8 cellular contexts compared by ENCODE assay signal in genomic region chr16:15650019-15650697, GRCh38. TPM values are rescaled to one million over a fixed set of nuclear protein-coding genes. Genes with fewer than 3 reads are reported as not detected.
DNase-seq lines count a peak whose midpoint lies in the region; TF ChIP-seq lines count a peak whose summit lies in the region.

Gene NDE1, plus strand, starts transcription at chr16:15650245. Its CDS starts 14,534 bp downstream, at chr16:15664779.

- H3K36me3 ChIP-seq in MM.1S (replicated peaks; ENCODE audit: insufficient read depth, low read length) = no peaks in the 10 kb centered on the region
- no peaks in the 10 kb centered on the region for H3K36me3 ChIP-seq in SK-N-SH (replicated peaks in 1 of 2; ENCODE audit: control insufficient read depth in 1 of 2, insufficient read depth in 2 of 2, low read length in 1 of 2)

- H4K91ac ChIP-seq in H9 (ENCODE audit: insufficient read length, low read depth, low read length) = no peak within 1 kb of the TSS

- H3K4me1 Mint-ChIP-seq in H9 = peaks cover 7 to 9% of the 10 kb centered on the region in 2 experiments; a peak in 3 of 4 replicates
- H3K4me1 Mint-ChIP-seq in activated naive CD4-positive, alpha-beta T cell treated with anti-CD3 and anti-CD28 coated beads, Interleukin-2, amount 10 ng/mL, durations not matched to agents 7 days and 5 days = peaks cover 45% of the 10 kb centered on the region

- POLR2A ChIA-PET in SK-N-SH (lab: Yijun Ruan, JAX) = no interaction called here

- H3K4me3 Mint-ChIP-seq in H9 = peak within 1 kb of the TSS; percentile 98 to 100
- peak within 1 kb of the TSS; percentile 94 for H3K4me3 Mint-ChIP-seq in activated naive CD4-positive, alpha-beta T cell treated with anti-CD3 and anti-CD28 coated beads, Interleukin-2, amount 10 ng/mL, durations not matched to agents 7 days and 5 days

- WGBS in H9 (ENCODE audit: extremely low coverage, insufficient read length, low lambda C conversion rate) = no CpG with 5 or more reads among the region's 71 CpGs
- WGBS in SK-N-SH (ENCODE audit: low lambda C conversion rate) = 3% methylated on average over 13 of the region's 71 CpGs

- H4K8ac ChIP-seq in H9 (replicated peaks; ENCODE audit: insufficient read length, low read depth, low read length) = no peak within 1 kb of the TSS

- peak within 1 kb of the TSS; percentile 76; the same call in 1 of the 2 replicates for H3K14ac ChIP-seq in H9 (ENCODE audit: insufficient read depth, low read length)

- H3K23ac ChIP-seq in H9 (ENCODE audit: insufficient read length, low read depth, low read length) = no peak within 1 kb of the TSS

- H3K27ac ChIP-seq in H9 (ENCODE audit: insufficient read length, low read depth, low read length) (no peak within 1 kb of the TSS), MM.1S (ENCODE audit: low read length) (peak within 1 kb of the TSS; percentile 54; the same call in 1 of the 2 replicates), SK-N-SH (ENCODE audit: low read depth in 2 of 2, low read length in 1 of 2) (peak within 1 kb of the TSS; percentile 67 to 76), substantia nigra (ENCODE audit: low read depth, low read length, poor library complexity, severe bottlenecking) (peak within 1 kb of the TSS; percentile 95)

- H3F3A ChIP-seq in MM.1S (ENCODE audit: insufficient read depth, low read length) (peaks cover 30% of the 10 kb centered on the region), SK-N-SH (replicated peaks; ENCODE audit: insufficient read depth) (peaks cover 15% of the 10 kb centered on the region)

- H2AK5ac ChIP-seq in H9 (ENCODE audit: insufficient read length, low read length) = no peak within 1 kb of the TSS

- no peaks in the 10 kb centered on the region for H3K27me3 Mint-ChIP-seq in H9 (ENCODE audit: low read depth)
- peaks cover 10% of the 10 kb centered on the region for H3K27me3 Mint-ChIP-seq in activated naive CD4-positive, alpha-beta T cell treated with anti-CD3 and anti-CD28 coated beads, Interleukin-2, amount 10 ng/mL, durations not matched to agents 7 days and 5 days

- no peak within 1 kb of the TSS for H2BK20ac ChIP-seq in H9 (ENCODE audit: low read depth, low read length, poor library complexity, severe bottlenecking)

- H2AFZ ChIP-seq in H9 (ENCODE audit: low read length) (peak within 1 kb of the TSS; percentile 27), MM.1S (ENCODE audit: low read length) (peak within 1 kb of the TSS; percentile 93), SK-N-SH (ENCODE audit: low read depth) (peak within 1 kb of the TSS; percentile 96)

- peak within 1 kb of the TSS; percentile 69 for H3K18ac ChIP-seq in H9 (ENCODE audit: insufficient read length, low read depth, low read length)

- H4K5ac ChIP-seq in H9 (ENCODE audit: insufficient read length, low read depth, low read length) = no peak within 1 kb of the TSS

- no peak within 1 kb of the TSS for H3K56ac ChIP-seq in H9 (ENCODE audit: insufficient read length, low read depth, low read length)

- TF ChIP-seq RAD21 in SK-N-SH (IDR thresholded peaks at IDR 0.05; ENCODE audit: low read length) = no peak

- H3K9me3 Mint-ChIP-seq in H9 = 0 out of 5 replicates have a peak, but pooled peaks cover 0 to 2% of the 10 kb centered on the region in 2 experiments
- no peaks in the 10 kb centered on the region for H3K9me3 Mint-ChIP-seq in activated naive CD4-positive, alpha-beta T cell treated with anti-CD3 and anti-CD28 coated beads, Interleukin-2, amount 10 ng/mL, durations not matched to agents 7 days and 5 days

- no peaks in the 10 kb centered on the region for H3K9me3 ChIP-seq in H9 (ENCODE audit: control insufficient read depth, low read depth, low read length)
- H3K9me3 ChIP-seq in MM.1S (replicated peaks; ENCODE audit: insufficient read depth, low read length) = no peaks in the 10 kb centered on the region
- H3K9me3 ChIP-seq in SK-N-SH = no peaks in the 10 kb centered on the region

- peak in 1 of 2 experiments; percentile 10; a peak in 1 of 4 replicates for TF ChIP-seq EP300 in SK-N-SH (IDR thresholded peaks at IDR 0.05; ENCODE audit: borderline replicate concordance in 1 of 2, low read depth in 1 of 2, low read length in 1 of 2)

- H3K9ac ChIP-seq in H9 (ENCODE audit: extremely low read depth, insufficient read length, low read length) = peak within 1 kb of the TSS; percentile 50
- H3K9ac ChIP-seq in MM.1S (ENCODE audit: low read length) = peak within 1 kb of the TSS; percentile 82
- H3K9ac ChIP-seq in SK-N-SH = peak within 1 kb of the TSS; percentile 94

- peak within 1 kb of the TSS; percentile 86 to 97 (median 94) for H3K27ac Mint-ChIP-seq in H9
- peak within 1 kb of the TSS; percentile 96 for H3K27ac Mint-ChIP-seq in activated naive CD4-positive, alpha-beta T cell treated with anti-CD3 and anti-CD28 coated beads, Interleukin-2, amount 10 ng/mL, durations not matched to agents 7 days and 5 days

- H3K79me2 ChIP-seq in H9 (ENCODE audit: insufficient read depth, low read length) (no peaks in the 10 kb centered on the region), MM.1S (ENCODE audit: low read length) (peaks cover 51% of the 10 kb centered on the region), SK-N-SH (ENCODE audit: insufficient read depth) (peaks cover 50% of the 10 kb centered on the region)

- DNase-seq in GF-D8 (lab: John Stamatoyannopoulos, UW) (peak; percentile 55), H9 (peak; percentile 92), MM.1S (peak; percentile 94), SK-N-SH (peak; percentile 98), globus pallidus (ENCODE audit: low spot score) (peak; percentile 92), nucleus accumbens (lab: John Stamatoyannopoulos, UW) (peak in 55 of 56 donors; percentile 28 to 97 (median 81)), substantia nigra (lab: John Stamatoyannopoulos, UW) (peak; percentile 49 to 97 (median 87))
- peak; percentile 93 for DNase-seq in activated naive CD4-positive, alpha-beta T cell treated with anti-CD3 and anti-CD28 coated beads, Interleukin-2, amount 10 ng/mL, durations not matched to agents 7 days and 5 days

- no peak within 1 kb of the TSS for H3K4ac ChIP-seq in H9 (ENCODE audit: low read depth, low read length)

- peaks cover 0 to 11% (median 6%) of the 10 kb centered on the region in 3 experiments; a peak in 4 of 7 replicates for H3K36me3 Mint-ChIP-seq in H9 (ENCODE audit: insufficient read depth in 1 of 3, low read depth in 3 of 3)
- H3K36me3 Mint-ChIP-seq in activated naive CD4-positive, alpha-beta T cell treated with anti-CD3 and anti-CD28 coated beads, Interleukin-2, amount 10 ng/mL, durations not matched to agents 7 days and 5 days = peaks cover 28% of the 10 kb centered on the region

- TF ChIP-seq CTCF in H9 (conservative IDR thresholded peaks at IDR 0.05) = no peak
- no peak for TF ChIP-seq CTCF in MM.1S (IDR thresholded peaks at IDR 0.05; ENCODE audit: low read length)
- no peak for TF ChIP-seq CTCF in SK-N-SH (IDR thresholded peaks at IDR 0.05)

- no peak within 1 kb of the TSS for H2BK5ac ChIP-seq in H9 (ENCODE audit: insufficient read length, low read length)

- H3K4me2 ChIP-seq in H9 (ENCODE audit: insufficient read depth, insufficient read length, low read length) (peak within 1 kb of the TSS; percentile 92), MM.1S (ENCODE audit: low read depth, low read length) (peak within 1 kb of the TSS; percentile 100), SK-N-SH (peak within 1 kb of the TSS; percentile 98)

- H2BK120ac ChIP-seq in H9 (ENCODE audit: low read depth, low read length, poor library complexity, severe bottlenecking) = no peak within 1 kb of the TSS

- no peaks in the 10 kb centered on the region for H3K27me3 ChIP-seq in H9 (ENCODE audit: insufficient read depth, low read length)
- no peaks in the 10 kb centered on the region for H3K27me3 ChIP-seq in MM.1S (replicated peaks; ENCODE audit: insufficient read depth, low read length)
- H3K27me3 ChIP-seq in SK-N-SH (ENCODE audit: insufficient read depth) = no peaks in the 10 kb centered on the region

- H3K9me2 ChIP-seq in MM.1S (replicated peaks; ENCODE audit: insufficient read depth, low read length) (no peaks in the 10 kb centered on the region), SK-N-SH (no peaks in the 10 kb centered on the region)

- peaks cover 6% of the 10 kb centered on the region for H3K23me2 ChIP-seq in H9 (ENCODE audit: insufficient read length, low read depth, low read length, poor library complexity, severe bottlenecking)

- no peaks in the 10 kb centered on the region for H3K4me1 ChIP-seq in H9 (ENCODE audit: insufficient read depth, low read length)
- H3K4me1 ChIP-seq in MM.1S (ENCODE audit: low read length) = peaks cover 26% of the 10 kb centered on the region
- peaks cover 2 to 4% of the 10 kb centered on the region in 2 experiments; a peak in 2 of 4 replicates for H3K4me1 ChIP-seq in SK-N-SH (ENCODE audit: control insufficient read depth in 1 of 2, insufficient read depth in 2 of 2, low read depth in 1 of 2, low read length in 1 of 2)

- H2BK15ac ChIP-seq in H9 (ENCODE audit: low read depth, low read length) = no peak within 1 kb of the TSS

- H4K20me1 ChIP-seq in H9 (ENCODE audit: control insufficient read depth, insufficient read depth, insufficient read length) = peaks cover 2% of the 10 kb centered on the region
- H4K20me1 ChIP-seq in MM.1S (ENCODE audit: insufficient read depth, low read length) = no peaks in the 10 kb centered on the region
- peaks cover 14% of the 10 kb centered on the region; the same call in 1 of the 2 replicates for H4K20me1 ChIP-seq in SK-N-SH (ENCODE audit: insufficient read depth)

- CTCF ChIA-PET in SK-N-SH (lab: Yijun Ruan, JAX) = interaction anchor here (1.6 kb wide), 1 partner anchor 32 kb away, joined by 4 read pairs; no protein-coding TSS in a partner anchor
- CTCF ChIA-PET in activated naive CD4-positive, alpha-beta T cell treated with anti-CD3 and anti-CD28 coated beads, Interleukin-2, amount 10 ng/mL, durations not matched to agents 7 days and 5 days (lab: Charles Lee) = no interaction called here

- no peak within 1 kb of the TSS for H3T11ph ChIP-seq in H9 (ENCODE audit: low read length)

- no peak within 1 kb of the TSS for H2BK12ac ChIP-seq in H9 (ENCODE audit: insufficient read length, low read depth, low read length)

- H3K4me3 ChIP-seq in MM.1S (ENCODE audit: low read length) (peak within 1 kb of the TSS; percentile 85), SK-N-SH (ENCODE audit: low read depth in 2 of 2, low read length in 1 of 2) (peak within 1 kb of the TSS; percentile 76 to 98)

- H3K79me1 ChIP-seq in H9 (ENCODE audit: insufficient read depth, low read depth, low read length, poor library complexity, severe bottlenecking) = peaks cover 8% of the 10 kb centered on the region

TF ChIP-seq in SK-N-SH, 30 proteins besides CTCF, POLR2A, EP300 and RAD21 (continues in another document):
- peak; percentile 35 for TF ChIP-seq CHD2 (IDR thresholded peaks at IDR 0.05; ENCODE audit: low read length, partially characterized antibody)
- TF ChIP-seq GATA2 (CRISPR knock-in tag; IDR thresholded peaks at IDR 0.05) = no peak
- peak; percentile 62 for TF ChIP-seq MXI1 (IDR thresholded peaks at IDR 0.05; ENCODE audit: low read depth, low read length)
- TF ChIP-seq FOXM1 (IDR thresholded peaks at IDR 0.05; ENCODE audit: low read depth) = peak; percentile 99
- TF ChIP-seq RFX5 (IDR thresholded peaks at IDR 0.05; ENCODE audit: low read length) = peak; percentile 61
- no peak for TF ChIP-seq YY1 (IDR thresholded peaks at IDR 0.05; ENCODE audit: low read depth)

RNA-seq across cellular contexts. Expression of gene NDE1, which starts in this region (rescaled TPM):
- 45.9 and 49.6 TPM in 2 replicates for total RNA-seq in H9 (2021)
- polyA plus RNA-seq in SK-N-SH (2012; rRNA removed) = 18.8 and 27.9 TPM in 2 replicates
- 22.2 and 27.7 TPM in 2 replicates for polyA plus RNA-seq in SK-N-SH (2012; cell fraction: cytosol; rRNA removed)
- polyA plus RNA-seq in SK-N-SH (2012; cell fraction: nucleus; rRNA removed) = 15.3 and 16.2 TPM in 2 replicates

Comparison
In these comparisons a context has a peak if more than half of its experiments do, and no peak if none do; other contexts are left out.
1. H2AFZ ChIP-seq: peak in every context shown above with its lines; median percentile 96 in SK-N-SH; 93 in MM.1S; 27 in H9.